ENCODE assay signal across 2 cellular contexts in genomic region chr10:110746254-110746826, GRCh38.
TF ChIP-seq lines count a peak whose summit lies in the region.

No MANE protein-coding gene starts in this region.

TF ChIP-seq in HEK293, 187 proteins besides CTCF, POLR2A, EP300 and RAD21 (continued from another document):
- no peak for TF ChIP-seq ZNF639 (tag by site-specific recombination; IDR thresholded peaks at IDR 0.05)
- TF ChIP-seq ZNF2 (tag by site-specific recombination; IDR thresholded peaks at IDR 0.05), result peak; percentile 57; the same call in 1 of the 2 replicates
- TF ChIP-seq ZNF561 (tag by site-specific recombination; IDR thresholded peaks at IDR 0.05; ENCODE audit: borderline replicate concordance), result peak; percentile 48; the same call in 1 of the 2 replicates
- no peak for TF ChIP-seq PRDM4 (tag by site-specific recombination; IDR thresholded peaks at IDR 0.05)
- TF ChIP-seq ZNF560 (tag by site-specific recombination; IDR thresholded peaks at IDR 0.05; ENCODE audit: borderline replicate concordance), result no peak
- no peak for TF ChIP-seq ZNF239 (tag by site-specific recombination; IDR thresholded peaks at IDR 0.05)
- peak; percentile 91 for TF ChIP-seq ZNF654 (tag by site-specific recombination; IDR thresholded peaks at IDR 0.05; ENCODE audit: low read depth)
- TF ChIP-seq IKZF3 (tag by site-specific recombination; IDR thresholded peaks at IDR 0.05), result peak; percentile 83
- TF ChIP-seq ZNF660 (tag by site-specific recombination; IDR thresholded peaks at IDR 0.05), result peak; percentile 43; the same call in 1 of the 2 replicates

TF ChIP-seq in HepG2, 621 proteins besides CTCF, POLR2A, EP300 and RAD21 (continued from another document and continues in another):
- TF ChIP-seq ARID5B (CRISPR knock-in tag; IDR thresholded peaks at IDR 0.05) (peak; percentile 38), ZNF816 (CRISPR knock-in tag; IDR thresholded peaks at IDR 0.05; ENCODE audit: borderline replicate concordance) (no peak), ONECUT2 (CRISPR knock-in tag; IDR thresholded peaks at IDR 0.05) (no peak), POGK (CRISPR knock-in tag; conservative IDR thresholded peaks at IDR 0.05) (no peak), JDP2 (CRISPR knock-in tag; IDR thresholded peaks at IDR 0.05; ENCODE audit: borderline replicate concordance) (no peak), ISL2 (CRISPR knock-in tag; IDR thresholded peaks at IDR 0.05) (no peak), BRCA1 (CRISPR knock-in tag; IDR thresholded peaks at IDR 0.05) (no peak), TFDP2 (CRISPR knock-in tag; IDR thresholded peaks at IDR 0.05) (no peak), STAG1 (CRISPR knock-in tag; IDR thresholded peaks at IDR 0.05) (peak; percentile 96), THAP11 (CRISPR knock-in tag; IDR thresholded peaks at IDR 0.05) (0 out of 2 replicates have a peak, but pooled peaks have one; percentile 13), ETS1 (CRISPR knock-in tag; IDR thresholded peaks at IDR 0.05) (no peak), TARDBP (CRISPR knock-in tag; IDR thresholded peaks at IDR 0.05) (no peak), CEBPB (IDR thresholded peaks at IDR 0.05; ENCODE audit: borderline replicate concordance, low read depth, low read length) (peak; percentile 39; the same call in 1 of the 2 replicates), ZNF318 (CRISPR knock-in tag; IDR thresholded peaks at IDR 0.05) (no peak), ATRX (CRISPR knock-in tag; IDR thresholded peaks at IDR 0.05; ENCODE audit: borderline replicate concordance) (no peak), GATA4 (IDR thresholded peaks at IDR 0.05; ENCODE audit: borderline replicate concordance, low read depth) (no peak), HNF1B (CRISPR knock-in tag; IDR thresholded peaks at IDR 0.05) (0 out of 2 replicates have a peak, but pooled peaks have one; percentile 33), MAF1 (CRISPR knock-in tag; IDR thresholded peaks at IDR 0.05; ENCODE audit: borderline replicate concordance) (no peak), XRCC5 (optimal IDR thresholded peaks at IDR 0.05; ENCODE audit: low read length) (peak; percentile 58), CHD4 (IDR thresholded peaks at IDR 0.05; ENCODE audit: borderline replicate concordance, low read length) (no peak), MXI1 (IDR thresholded peaks at IDR 0.05; ENCODE audit: borderline replicate concordance, low read depth, low read length) (no peak), POLR2AphosphoS5 (IDR thresholded peaks at IDR 0.05; ENCODE audit: low read depth, low read length) (no peak), GLI4 (CRISPR knock-in tag; IDR thresholded peaks at IDR 0.05; ENCODE audit: borderline replicate concordance) (no peak), RFX5 (IDR thresholded peaks at IDR 0.05; ENCODE audit: low read depth, low read length) (no peak), HNRNPLL (IDR thresholded peaks at IDR 0.05; ENCODE audit: low read depth, low read length, poor library complexity, severe bottlenecking) (no peak), CHCHD3 (CRISPR knock-in tag; IDR thresholded peaks at IDR 0.05) (no peak), ZNF772 (CRISPR knock-in tag; IDR thresholded peaks at IDR 0.05) (no peak), NCOA2 (CRISPR knock-in tag; IDR thresholded peaks at IDR 0.05) (no peak), FUBP1 (CRISPR knock-in tag; IDR thresholded peaks at IDR 0.05; ENCODE audit: borderline replicate concordance) (no peak), TEAD3 (CRISPR knock-in tag; optimal IDR thresholded peaks at IDR 0.05; ENCODE audit: borderline replicate concordance) (peak; percentile 39), FOSL2 (CRISPR knock-in tag; IDR thresholded peaks at IDR 0.05) (no peak), FOXO4 (CRISPR knock-in tag; conservative IDR thresholded peaks at IDR 0.05) (no peak)
